ENCODE assay signal across 8 cellular contexts in the genomic region with DNA sequence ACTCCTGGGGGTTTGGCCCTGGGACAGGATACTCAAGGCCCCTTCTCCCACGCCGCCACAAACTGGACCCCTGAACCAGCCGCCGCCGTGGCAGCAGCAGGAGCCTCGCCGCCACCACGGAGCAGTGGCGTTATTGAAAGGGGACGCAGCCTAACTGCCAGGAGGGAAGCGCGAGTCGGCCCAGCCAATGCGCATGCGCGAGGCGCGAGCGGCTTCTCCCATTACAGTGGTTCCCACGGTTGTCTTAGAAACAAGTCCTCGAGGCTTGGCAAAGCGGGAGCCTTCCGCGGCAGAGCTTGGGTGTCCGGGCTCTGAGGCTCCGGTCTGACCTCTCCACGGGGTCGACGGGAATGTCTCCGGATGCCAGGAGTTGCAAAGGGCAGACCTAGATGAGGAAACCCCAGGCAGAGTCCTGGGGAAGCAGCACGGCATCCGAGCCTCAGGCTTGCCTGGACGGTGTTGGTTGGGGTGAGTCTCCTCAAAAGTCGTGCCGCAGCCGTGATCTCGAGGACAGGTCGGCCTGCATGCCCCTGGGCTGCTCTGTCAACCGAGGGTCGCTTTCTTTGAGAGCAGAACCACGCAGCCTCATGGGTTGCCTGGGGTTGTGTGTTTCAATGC.
A peak's percentile ranks its signal among the peaks of the same experiment; 100 is the strongest.
DNase-seq lines count a peak whose midpoint lies in the region; ATAC-seq, FAIRE-seq and TF ChIP-seq lines count a peak whose summit lies in the region.
"Not testable (repeated sequence)": the region's sequence is repeated elsewhere in the genome, so short reads cannot be mapped to it uniquely, and the experiment has no call there.

No MANE protein-coding gene starts in this region.

- not testable (repeated sequence) for H3K27ac ChIP-seq in Panc1 (ENCODE audit: low read length); endothelial cell of umbilical vein (ENCODE audit: insufficient read depth, low read depth, low read length); HepG2 (ENCODE audit: extremely low read length, insufficient read depth, low read length); upper lobe of right lung

- H3K4me3 ChIP-seq in Panc1 (ENCODE audit: low read depth in 2 of 2, low read length in 2 of 2); endothelial cell of umbilical vein (replicated peaks in 1 of 3; ENCODE audit: insufficient read depth in 1 of 3, low read depth in 1 of 3, low read length in 3 of 3); HepG2 (replicated peaks in 1 of 3; ENCODE audit: insufficient read depth in 1 of 3, low read depth in 2 of 3, low read length in 3 of 3); upper lobe of right lung: not testable (repeated sequence)

- POLR2A ChIA-PET in Panc1 (lab: Charles Lee); endothelial cell of umbilical vein (lab: Charles Lee); HepG2 (lab: Yijun Ruan, JAX): not testable (repeated sequence)

- not testable (repeated sequence) for H3K4me1 Mint-ChIP-seq in activated T-cell treated with anti-CD3 and anti-CD28 coated beads, Interleukin-2, amount 50 U/mL, for 4 hours (ENCODE audit: low read depth)

- not testable (repeated sequence) for H3K4me3 Mint-ChIP-seq in activated T-cell treated with anti-CD3 and anti-CD28 coated beads, Interleukin-2, amount 50 U/mL, for 4 hours

- not testable (repeated sequence) for H2AFZ ChIP-seq in endothelial cell of umbilical vein (ENCODE audit: low read depth, low read length); HepG2 (ENCODE audit: low read length)

- not testable (repeated sequence) for H3K9ac ChIP-seq in endothelial cell of umbilical vein (replicated peaks; ENCODE audit: extremely low read depth, insufficient read depth, low read length); HepG2 (ENCODE audit: insufficient read depth, low read depth, low read length)

- not testable (repeated sequence) for H3K9me1 ChIP-seq in endothelial cell of umbilical vein (replicated peaks; ENCODE audit: control insufficient read depth, extremely low read depth, insufficient read depth, low read length)

- H3K36me3 ChIP-seq in Panc1 (ENCODE audit: control insufficient read depth, insufficient read depth, low read length); endothelial cell of umbilical vein (ENCODE audit: control insufficient read depth in 2 of 2, extremely low read depth in 1 of 2, insufficient read depth in 2 of 2, low read length in 2 of 2); HepG2 (replicated peaks in 1 of 2; ENCODE audit: control insufficient read depth in 1 of 2, insufficient read depth in 2 of 2, low read length in 2 of 2); upper lobe of right lung: not testable (repeated sequence)

- not testable (repeated sequence) for TF ChIP-seq CTCF in Panc1 (IDR thresholded peaks at IDR 0.05); endothelial cell of umbilical vein (IDR thresholded peaks at IDR 0.05; ENCODE audit: extremely low read depth in 1 of 2, insufficient read depth in 1 of 2, low read depth in 1 of 2, low read length in 2 of 2); HepG2 (CRISPR knock-in tag; IDR thresholded peaks at IDR 0.05); omental fat pad (IDR thresholded peaks at IDR 0.05); upper lobe of right lung (IDR thresholded peaks at IDR 0.05)

- FAIRE-seq in GM12891 (lab: Jason Lieb, UNC) = peak; percentile 86
- FAIRE-seq in endothelial cell of umbilical vein (lab: Jason Lieb, UNC) = peak; percentile 89
- FAIRE-seq in HepG2 (lab: Jason Lieb, UNC) = peak; percentile 30

- DNase-seq in GM12891 (ENCODE audit: insufficient read length, low spot score); Panc1 (ENCODE audit: low read depth, low spot score); activated T-cell treated with anti-CD3 and anti-CD28 coated beads, Interleukin-2, amount 50 U/mL, for 4 hours; endothelial cell of umbilical vein (ENCODE audit: low read depth, low spot score); left ventricle myocardium superior; HepG2 (ENCODE audit: low spot score); omental fat pad (ENCODE audit: low spot score); upper lobe of right lung: not testable (repeated sequence)

- TF ChIP-seq EP300 in HepG2 (IDR thresholded peaks at IDR 0.05; ENCODE audit: low read depth in 2 of 2, low read length in 2 of 2); HepG2 (CRISPR knock-in tag; IDR thresholded peaks at IDR 0.05; ENCODE audit: borderline replicate concordance): not testable (repeated sequence)

- H3K4me2 ChIP-seq in endothelial cell of umbilical vein (ENCODE audit: insufficient read depth, low read length); HepG2 (ENCODE audit: low read depth, low read length): not testable (repeated sequence)

- intact Hi-C loops in Panc1 (cut with micrococcal nuclease; ENCODE audit: unreplicated experiment); endothelial cell of umbilical vein (cut with micrococcal nuclease); left ventricle myocardium superior (cut with micrococcal nuclease); HepG2 (cut with micrococcal nuclease; ENCODE audit: unreplicated experiment); upper lobe of right lung (cut with DNase I): not testable (repeated sequence)

- H3K4me1 ChIP-seq in Panc1 (ENCODE audit: control insufficient read depth, insufficient read depth, low read length); endothelial cell of umbilical vein (ENCODE audit: control insufficient read depth, extremely low read depth, insufficient read depth, low read length); HepG2 (ENCODE audit: insufficient read depth, low read length); upper lobe of right lung: not testable (repeated sequence)

- H3K36me3 Mint-ChIP-seq in activated T-cell treated with anti-CD3 and anti-CD28 coated beads, Interleukin-2, amount 50 U/mL, for 4 hours (ENCODE audit: insufficient read depth) = not testable (repeated sequence)

- not testable (repeated sequence) for H4K20me1 ChIP-seq in endothelial cell of umbilical vein (replicated peaks; ENCODE audit: control insufficient read depth, extremely low read depth, insufficient read depth, low read length); HepG2 (ENCODE audit: insufficient read depth, low read length)

- in situ Hi-C loops in Panc1 (cut with HindIII; ENCODE audit: low pct_unique_long_range_greater_than_20kb, low sequenced_read_pairs); HepG2 (cut with HindIII; ENCODE audit: extremely low pct_ligation_motif_present, low pct_unique_long_range_greater_than_20kb): not testable (repeated sequence)

- TF ChIP-seq POLR2A in GM12891 (IDR thresholded peaks at IDR 0.05; ENCODE audit: low read depth, low read length); endothelial cell of umbilical vein (IDR thresholded peaks at IDR 0.05; ENCODE audit: low read depth, low read length); HepG2 (IDR thresholded peaks at IDR 0.05; ENCODE audit: insufficient read depth in 1 of 2, low read depth in 2 of 2, low read length in 2 of 2): not testable (repeated sequence)

- not testable (repeated sequence) for H3K9me3 Mint-ChIP-seq in activated T-cell treated with anti-CD3 and anti-CD28 coated beads, Interleukin-2, amount 50 U/mL, for 4 hours

- dilution Hi-C loops in endothelial cell of umbilical vein (cut with MboI; ENCODE audit: extremely low pct_ligation_motif_present, low sequenced_read_pairs) = not testable (repeated sequence)

- CTCF ChIA-PET in Panc1 (lab: Charles Lee); endothelial cell of umbilical vein (lab: Charles Lee); HepG2 (lab: Yijun Ruan, JAX; ENCODE audit: low intra/inter-chr PET ratio, low total read pairs): not testable (repeated sequence)

- not testable (repeated sequence) for H3K79me2 ChIP-seq in endothelial cell of umbilical vein (ENCODE audit: control insufficient read depth, insufficient read depth, low read length); HepG2 (ENCODE audit: insufficient read depth, low read length)

- H3K9me3 ChIP-seq in Panc1 (ENCODE audit: control insufficient read depth, insufficient read depth, low read depth, low read length); endothelial cell of umbilical vein (replicated peaks; ENCODE audit: control insufficient read depth, insufficient read depth, low read length); HepG2 (ENCODE audit: low read length); upper lobe of right lung: not testable (repeated sequence)

- peak; percentile 90 for ATAC-seq in Panc1
- ATAC-seq in activated T-cell treated with anti-CD3 and anti-CD28 coated beads, Interleukin-2, amount 50 U/mL, for 4 hours = peak; percentile 48 to 59
- ATAC-seq in left ventricle myocardium superior = peak; percentile 61
- peak; percentile 68 for ATAC-seq in HepG2
- peak; percentile 51 for ATAC-seq in omental fat pad (ENCODE audit: low FRiP score)
- ATAC-seq in upper lobe of right lung = peak; percentile 54

- not testable (repeated sequence) for TF ChIP-seq RAD21 in HepG2 (CRISPR knock-in tag; IDR thresholded peaks at IDR 0.05)

- not testable (repeated sequence) for H3K27me3 Mint-ChIP-seq in activated T-cell treated with anti-CD3 and anti-CD28 coated beads, Interleukin-2, amount 50 U/mL, for 4 hours (ENCODE audit: low read depth)

- not testable (repeated sequence) for H3K27me3 ChIP-seq in Panc1 (ENCODE audit: control insufficient read depth, insufficient read depth, low read length); endothelial cell of umbilical vein (ENCODE audit: control insufficient read depth in 2 of 2, insufficient read depth in 2 of 2, low read length in 2 of 2); HepG2 (ENCODE audit: control insufficient read depth in 1 of 2, insufficient read depth in 2 of 2, low read length in 2 of 2); upper lobe of right lung

- WGBS in HepG2 (ENCODE audit: low lambda C conversion rate) = no CpG with 5 or more reads among the region's 41 CpGs

- not testable (repeated sequence) for BruUV-seq in Panc1 (replicated peaks; lab: Mats Ljungman, UMichigan); endothelial cell of umbilical vein (replicated peaks; lab: Mats Ljungman, UMichigan); HepG2 (replicated peaks; lab: Mats Ljungman, UMichigan)
